In genomic region chr5:173486826-173487225, GRCh38 we compare ENCODE assay signal across 24 cellular contexts.
"Had no signal": no experiment of that assay in that cellular context is flagged by ENCODE, and none has a peak within 500 bp of the region (broad histone marks: within the 10 kb centered on the region; RNA-seq: fewer than 3 reads in every experiment).

No MANE protein-coding gene starts in this region.

- H3K4me1 ChIP-seq: left ventricle myocardium inferior, psoas muscle, right lobe of liver, tibial nerve, uterus had no signal

- DNase-seq: activated CD4-positive, alpha-beta T cell treated with anti-CD3 and anti-CD28 coated beads, Interleukin-2, amount 10 ng/mL, durations not matched to agents 7 days and 5 days; activated CD4-positive, CD25-positive, alpha-beta regulatory T cell treated with anti-CD3 and anti-CD28 coated beads, Interleukin-2, amount 50 U/mL, for 72 hours; activated CD8-positive, alpha-beta T cell treated with anti-CD3 and anti-CD28 coated beads for 36 hours; activated gamma-delta T cell treated with Interleukin-2 at 50 U/mL for 16 hours; activated T-cell treated with anti-CD3 and anti-CD28 coated beads, Interleukin-2, amount 50 U/mL, for 1 hour; cortex of kidney; glutamatergic neuron; hippocampal formation; left ventricle myocardium inferior; midbrain; ovary; psoas muscle; right lobe of liver; small intestine; stimulated activated CD4-positive, alpha-beta T cell treated with anti-CD3 and anti-CD28 coated beads, Interleukin-2, amount 100 ng/mL, for 24 hours; stimulated activated naive CD8-positive, alpha-beta T cell treated with anti-CD3 and anti-CD28 coated beads, Interleukin-15, amount 100 ng/mL, for 72 hours; T-helper 1 cell; uterus; WERI-Rb-1 had no signal

- H3K27ac ChIP-seq: left ventricle myocardium inferior, ovary, psoas muscle, right lobe of liver, tibial nerve, uterus, WERI-Rb-1 had no signal

- ATAC-seq: activated CD8-positive, alpha-beta T cell treated with anti-CD3 and anti-CD28 coated beads for 36 hours; natural killer cell treated with Interleukin-12 subunit alpha and Interleukin-12 subunit beta and Interleukin-15 and Interleukin-18, amount 100 ng/mL, for 72 hours; psoas muscle; right lobe of liver; stimulated activated effector memory CD8-positive, alpha-beta T cell treated with anti-CD3 and anti-CD28 coated beads, Interleukin-12 subunit alpha, Interleukin-12 subunit beta, amount 100 ng/mL, for 72 hours; stimulated activated naive CD8-positive, alpha-beta T cell treated with anti-CD3 and anti-CD28 coated beads, Interleukin-15, amount 100 ng/mL, for 72 hours had no signal

- H3K4me3 Mint-ChIP-seq: activated CD4-positive, alpha-beta T cell treated with anti-CD3 and anti-CD28 coated beads, Interleukin-2, amount 10 ng/mL, durations not matched to agents 7 days and 5 days; activated CD8-positive, alpha-beta T cell treated with anti-CD3 and anti-CD28 coated beads for 36 hours; activated naive CD4-positive, alpha-beta T cell treated with anti-CD3 and anti-CD28 coated beads, Interleukin-2, amount 50 U/mL, for 24 hours; central memory CD8-positive, alpha-beta T cell; natural killer cell treated with Interleukin-12 subunit alpha and Interleukin-12 subunit beta and Interleukin-15 and Interleukin-18, amount 100 ng/mL, for 72 hours; stimulated activated effector memory CD8-positive, alpha-beta T cell treated with anti-CD3 and anti-CD28 coated beads, Interleukin-12 subunit alpha, Interleukin-12 subunit beta, amount 100 ng/mL, for 72 hours; stimulated activated naive CD8-positive, alpha-beta T cell treated with anti-CD3 and anti-CD28 coated beads, Interleukin-15, amount 100 ng/mL, for 72 hours had no signal

- H3K36me3 Mint-ChIP-seq: activated naive CD4-positive, alpha-beta T cell treated with anti-CD3 and anti-CD28 coated beads, Interleukin-2, amount 50 U/mL, for 24 hours; natural killer cell treated with Interleukin-12 subunit alpha and Interleukin-12 subunit beta and Interleukin-15 and Interleukin-18, amount 100 ng/mL, for 72 hours; stimulated activated effector memory CD8-positive, alpha-beta T cell treated with anti-CD3 and anti-CD28 coated beads, Interleukin-12 subunit alpha, Interleukin-12 subunit beta, amount 100 ng/mL, for 72 hours had no signal

- H3K9me3 Mint-ChIP-seq: activated CD4-positive, alpha-beta T cell treated with anti-CD3 and anti-CD28 coated beads, Interleukin-2, amount 10 ng/mL, durations not matched to agents 7 days and 5 days; activated CD8-positive, alpha-beta T cell treated with anti-CD3 and anti-CD28 coated beads for 36 hours; activated naive CD4-positive, alpha-beta T cell treated with anti-CD3 and anti-CD28 coated beads, Interleukin-2, amount 50 U/mL, for 24 hours; central memory CD8-positive, alpha-beta T cell; natural killer cell treated with Interleukin-12 subunit alpha and Interleukin-12 subunit beta and Interleukin-15 and Interleukin-18, amount 100 ng/mL, for 72 hours; stimulated activated effector memory CD8-positive, alpha-beta T cell treated with anti-CD3 and anti-CD28 coated beads, Interleukin-12 subunit alpha, Interleukin-12 subunit beta, amount 100 ng/mL, for 72 hours; stimulated activated naive CD8-positive, alpha-beta T cell treated with anti-CD3 and anti-CD28 coated beads, Interleukin-15, amount 100 ng/mL, for 72 hours had no signal

- H3K4me1 Mint-ChIP-seq: activated CD4-positive, alpha-beta T cell treated with anti-CD3 and anti-CD28 coated beads, Interleukin-2, amount 10 ng/mL, durations not matched to agents 7 days and 5 days; activated naive CD4-positive, alpha-beta T cell treated with anti-CD3 and anti-CD28 coated beads, Interleukin-2, amount 50 U/mL, for 24 hours; central memory CD8-positive, alpha-beta T cell; stimulated activated effector memory CD8-positive, alpha-beta T cell treated with anti-CD3 and anti-CD28 coated beads, Interleukin-12 subunit alpha, Interleukin-12 subunit beta, amount 100 ng/mL, for 72 hours; stimulated activated naive CD8-positive, alpha-beta T cell treated with anti-CD3 and anti-CD28 coated beads, Interleukin-15, amount 100 ng/mL, for 72 hours had no signal

- H3K27ac Mint-ChIP-seq: activated CD4-positive, alpha-beta T cell treated with anti-CD3 and anti-CD28 coated beads, Interleukin-2, amount 10 ng/mL, durations not matched to agents 7 days and 5 days; activated CD8-positive, alpha-beta T cell treated with anti-CD3 and anti-CD28 coated beads for 36 hours; activated naive CD4-positive, alpha-beta T cell treated with anti-CD3 and anti-CD28 coated beads, Interleukin-2, amount 50 U/mL, for 24 hours; natural killer cell treated with Interleukin-12 subunit alpha and Interleukin-12 subunit beta and Interleukin-15 and Interleukin-18, amount 100 ng/mL, for 72 hours; stimulated activated effector memory CD8-positive, alpha-beta T cell treated with anti-CD3 and anti-CD28 coated beads, Interleukin-12 subunit alpha, Interleukin-12 subunit beta, amount 100 ng/mL, for 72 hours had no signal

- H3K27me3 ChIP-seq: ovary, right lobe of liver, tibial nerve, uterus had no signal

- H3K36me3 ChIP-seq: left ventricle myocardium inferior, ovary, right lobe of liver, tibial nerve, uterus, WERI-Rb-1 had no signal

- H3K4me3 ChIP-seq: left ventricle myocardium inferior, ovary, psoas muscle, right lobe of liver, tibial nerve, uterus had no signal

- H3K9me3 ChIP-seq: left ventricle myocardium inferior, ovary, psoas muscle, right lobe of liver, tibial nerve, uterus had no signal
